In genomic region chr14:77065851-77066554, GRCh38 we compare ENCODE assay signal across 1 cellular context.
TF ChIP-seq lines count a peak whose summit lies in the region.

No MANE protein-coding gene starts in this region.

TF ChIP-seq in H1, 55 proteins besides CTCF, POLR2A, EP300 and RAD21:
- no peak for TF ChIP-seq BACH1 (IDR thresholded peaks at IDR 0.05; ENCODE audit: low read length)
- TF ChIP-seq RFX5 (IDR thresholded peaks at IDR 0.05; ENCODE audit: borderline replicate concordance, low read depth, low read length): no peak
- no peak for TF ChIP-seq RBBP5 (IDR thresholded peaks at IDR 0.05; ENCODE audit: borderline replicate concordance, low read depth, low read length)
- TF ChIP-seq ATF3 (IDR thresholded peaks at IDR 0.05; ENCODE audit: insufficient read depth, low read depth, low read length): no peak
- TF ChIP-seq CBX5 (IDR thresholded peaks at IDR 0.05; ENCODE audit: low read depth, low read length): no peak
- TF ChIP-seq SIX5 (IDR thresholded peaks at IDR 0.05; ENCODE audit: low read depth, low read length): no peak
- TF ChIP-seq SIN3A (conservative IDR thresholded peaks at IDR 0.05 in 1 of 2, IDR thresholded peaks at IDR 0.05 in 1 of 2; ENCODE audit: low read depth in 1 of 2, low read length in 2 of 2): no peak
- no peak for TF ChIP-seq SAP30 (IDR thresholded peaks at IDR 0.05; ENCODE audit: insufficient read depth, insufficient replicate concordance, low read length)
- no peak for TF ChIP-seq PHF8 (conservative IDR thresholded peaks at IDR 0.05; ENCODE audit: low read depth, low read length)
- no peak for TF ChIP-seq TAF1 (IDR thresholded peaks at IDR 0.05; ENCODE audit: low read depth, low read length)
- no peak for TF ChIP-seq CEBPB (IDR thresholded peaks at IDR 0.05; ENCODE audit: low read depth, low read length)
- TF ChIP-seq SP2 (IDR thresholded peaks at IDR 0.05; ENCODE audit: low read length): no peak
- no peak for TF ChIP-seq CHD7 (IDR thresholded peaks at IDR 0.05; ENCODE audit: insufficient replicate concordance, low read length)
- TF ChIP-seq ASH2L (IDR thresholded peaks at IDR 0.05; ENCODE audit: low read length): no peak
